Comparison of ENCODE assay signal across 19 cellular contexts in the genomic region with DNA sequence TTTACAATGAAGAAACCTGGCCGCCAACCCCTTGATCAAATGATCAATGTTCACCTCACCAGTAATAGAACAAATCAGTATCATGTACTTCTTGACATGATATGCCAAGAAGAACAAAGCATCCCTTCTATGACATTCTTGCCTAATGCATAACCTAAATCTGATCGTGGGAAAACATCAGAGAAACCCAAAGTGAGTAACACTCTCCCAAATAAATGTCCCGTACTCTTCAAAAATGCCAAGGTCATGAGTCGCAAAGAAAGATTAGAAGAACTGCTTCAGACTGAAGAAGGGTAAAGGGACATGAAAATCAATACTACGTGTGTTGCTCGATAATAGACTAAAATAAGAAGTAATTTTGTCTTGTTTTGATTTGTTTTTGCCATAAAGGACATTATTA. TPM values are rescaled to one million over a fixed set of nuclear protein-coding genes. Genes with fewer than 3 reads are reported as not detected.
DNase-seq lines count a peak whose midpoint lies in the region; ATAC-seq and TF ChIP-seq lines count a peak whose summit lies in the region.
"Had no signal": no experiment of that assay in that cellular context is flagged by ENCODE, and none has a peak within 500 bp of the region (broad histone marks: within the 10 kb centered on the region; RNA-seq: fewer than 3 reads in every experiment).

No MANE protein-coding gene starts in this region.

- no peaks in the 10 kb centered on the region for H3K79me2 ChIP-seq in GM23248 (ENCODE audit: insufficient read depth)

- H3K9me2 ChIP-seq in GM23248 (ENCODE audit: insufficient read depth) = no peaks in the 10 kb centered on the region

- H3K4me2 ChIP-seq in GM23248 (ENCODE audit: unreplicated experiment) = no peak overlapping the region

- no peaks in the 10 kb centered on the region for H4K20me1 ChIP-seq in GM23248 (ENCODE audit: insufficient read depth)

- no peaks in the 10 kb centered on the region for H3F3A ChIP-seq in GM23248 (ENCODE audit: insufficient read depth)

- no peaks in the 10 kb centered on the region for H3K4me1 ChIP-seq in GM23248 (ENCODE audit: insufficient read depth)
- peaks cover 7% of the 10 kb centered on the region for H3K4me1 ChIP-seq in mesodermal cell (ENCODE audit: control insufficient read depth, insufficient read depth, low read length, poor library complexity, severe bottlenecking)
- no peaks in the 10 kb centered on the region for H3K4me1 ChIP-seq in mucosa of descending colon (ENCODE audit: low read depth)

- no peaks in the 10 kb centered on the region for H3K36me3 ChIP-seq in GM23248 (ENCODE audit: low read depth)
- no peaks in the 10 kb centered on the region for H3K36me3 ChIP-seq in mesodermal cell (ENCODE audit: control insufficient read depth, insufficient read depth, low read length)
- no peaks in the 10 kb centered on the region for H3K36me3 ChIP-seq in mucosa of descending colon (ENCODE audit: low read depth)

- H2AFZ ChIP-seq in GM23248 = no peak overlapping the region

- H3K9ac ChIP-seq in GM23248 = no peak overlapping the region

- H3K27ac ChIP-seq in GM23248 (no peak overlapping the region), mesodermal cell (ENCODE audit: low read depth, low read length, severe bottlenecking) (peak overlapping the region; percentile 52)
- H3K27ac ChIP-seq: HL-60 had no signal

- intact Hi-C loops in mucosa of descending colon (cut with DNase I, micrococcal nuclease) = no loop called here

- ATAC-seq in GM21381 (IDR thresholded peaks at IDR 0.05; ENCODE audit: unreplicated experiment) (no peak), mucosa of descending colon (no peak)
- ATAC-seq: Right ventricle myocardium inferior, T-cell had no signal

- 72 to 73% methylated on average over 6 of the region's 6 CpGs for WGBS in GM23248 (ENCODE audit: low coverage in 1 of 2, low lambda C conversion rate in 2 of 2, missing lambda C conversion rate in 2 of 2), 2 experiments
- WGBS in mesodermal cell (ENCODE audit: insufficient coverage in 2 of 2), 2 experiments = 75 to 88% methylated on average over 4 to 6 of the region's 6 CpGs

- no peaks in the 10 kb centered on the region for H3K27me3 ChIP-seq in GM23248 (replicated peaks; ENCODE audit: insufficient read depth)

- no peak for TF ChIP-seq CTCF in mucosa of descending colon (IDR thresholded peaks at IDR 0.05)

- H3K9me3 ChIP-seq in GM23248 (ENCODE audit: low read depth) = no peaks in the 10 kb centered on the region
- no peaks in the 10 kb centered on the region for H3K9me3 ChIP-seq in mesodermal cell (ENCODE audit: control insufficient read depth, low read length)
- H3K9me3 ChIP-seq in mucosa of descending colon = no peaks in the 10 kb centered on the region

- peak; percentile 50 for DNase-seq in GM23248
- peak; percentile 67 for DNase-seq in LHCN-M2 (ENCODE audit: low read depth)
- peak; percentile 23 for DNase-seq in astrocyte of the hippocampus (ENCODE audit: low read depth, low spot score)
- no peak for DNase-seq in mucosa of descending colon
- no peak for DNase-seq in dermis blood vessel endothelial cell
- DNase-seq in OCI-M2 (lab: John Stamatoyannopoulos, UW; ENCODE audit: unreplicated experiment) = no peak
- DNase-seq: ACHN, AML-193, DMS 273 treated with DMSO at 0.1 percent for 48 hours, KBM-7, NCI-H1092 treated with DMSO at 0.1 percent for 48 hours, NCI-H1694, NCI-H510A treated with DMSO at 0.1 percent for 48 hours, NCI-H82, T-cell had no signal

- in situ Hi-C loops in GM23248 (cut with MboI) = no loop called here

- no peak overlapping the region for H3K4me3 ChIP-seq in GM23248
- H3K4me3 ChIP-seq in mesodermal cell (ENCODE audit: extremely low read depth, insufficient read depth, low read length, poor library complexity, severe bottlenecking) = no peak overlapping the region
- no peak overlapping the region for H3K4me3 ChIP-seq in mucosa of descending colon

RNA-seq across cellular contexts. Expression of a gene that starts 11.4 kb away (rescaled TPM):
- 941 and 1,024 TPM in 2 replicates for total RNA-seq in GM23248 (2014; rRNA removed; shearing (Covaris generic))
- 472 and 480 TPM in 2 replicates for polyA plus RNA-seq in GM23248 (2016; fragmentation: Nextera tagmentation; extraction: Ambion mirVana)
- total RNA-seq in LHCN-M2 (2014; rRNA removed) (843 and 924 TPM in 2 replicates), mucosa of descending colon (100 to 1,000 TPM; 617 to 741 (median 658) TPM), dermis blood vessel endothelial cell (657 and 845 TPM in 2 replicates)
- 773 TPM for polyA plus RNA-seq in LHCN-M2 (2012)
- 682 TPM for polyA plus RNA-seq in mesodermal cell (2013, experiment 1 of 2)
- 656 TPM for polyA plus RNA-seq in mesodermal cell (2013, experiment 2 of 2)

Comparison
In these comparisons a context has a peak if more than half of its experiments do, and no peak if none do; other contexts are left out.
1. DNase-seq: peak in GM23248 (single experiment), LHCN-M2 (single experiment) and astrocyte of the hippocampus (single experiment); none in mucosa of descending colon (0 of 3), dermis blood vessel endothelial cell (single experiment) and OCI-M2 (single experiment).